1 cellular context compared by ENCODE assay signal in the genomic region with DNA sequence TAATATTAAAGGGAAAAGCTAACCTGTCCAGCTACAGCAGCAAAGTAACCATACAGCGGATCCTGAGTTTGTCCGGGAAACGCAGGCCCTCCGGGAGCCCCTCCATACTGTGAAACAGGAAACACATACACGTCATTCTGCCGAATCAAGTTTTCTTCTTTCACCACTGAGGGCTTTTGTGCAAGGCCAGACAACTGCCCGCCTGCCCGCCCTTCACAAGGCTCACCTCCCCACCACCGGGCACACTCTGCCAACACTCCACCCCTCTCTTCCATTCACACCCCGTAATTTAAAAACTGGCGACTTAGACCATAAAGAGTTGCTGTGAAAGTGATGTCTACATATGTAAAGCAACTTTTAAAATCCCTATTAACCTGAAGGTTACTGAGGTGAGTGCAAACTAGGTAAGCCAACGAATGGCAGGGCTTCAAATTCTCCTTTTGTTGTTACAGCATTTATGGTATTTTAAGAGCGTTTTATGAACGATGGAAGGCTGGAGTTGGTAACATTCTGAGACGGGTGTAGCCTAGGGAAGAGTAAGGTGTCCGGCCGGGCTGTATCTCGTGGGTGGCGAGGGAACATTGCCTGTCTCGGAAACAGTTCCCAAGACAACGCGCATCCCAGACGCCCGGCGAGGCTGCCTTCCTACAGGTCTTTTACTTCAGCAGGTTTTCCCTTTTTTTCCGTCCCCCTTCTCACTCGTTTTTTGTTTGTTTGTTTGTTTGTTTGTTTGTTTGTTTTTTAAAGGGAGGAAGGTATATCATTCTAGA.
A peak's percentile ranks its signal among the peaks of the same experiment; 100 is the strongest.
TF ChIP-seq lines count a peak whose summit lies in the region.

No MANE protein-coding gene starts in this region.

TF ChIP-seq in endothelial cell of umbilical vein, 7 proteins besides CTCF, POLR2A, EP300 and RAD21:
- peak; percentile 19 for TF ChIP-seq FOS (IDR thresholded peaks at IDR 0.05; ENCODE audit: borderline replicate concordance, insufficient read depth, low read length)
- TF ChIP-seq JUN (IDR thresholded peaks at IDR 0.05; ENCODE audit: borderline replicate concordance, insufficient read depth, insufficient read length, low read depth) = no peak
- TF ChIP-seq POLR2AphosphoS5 (IDR thresholded peaks at IDR 0.05; ENCODE audit: insufficient read depth, low read depth, low read length) = peak; percentile 39
TF ChIP-seq in endothelial cell of umbilical vein: peak in this region for 2.
